In genomic region chr6:68639826-68640505, GRCh38 we compare ENCODE assay signal across 10 cellular contexts. TPM values are rescaled to one million over a fixed set of nuclear protein-coding genes. Genes with fewer than 3 reads are reported as not detected.
A peak's percentile ranks its signal among the peaks of the same experiment; 100 is the strongest.
DNase-seq lines count a peak whose midpoint lies in the region; ATAC-seq and TF ChIP-seq lines count a peak whose summit lies in the region.
"Had no signal": no experiment of that assay in that cellular context is flagged by ENCODE, and none has a peak within 500 bp of the region (broad histone marks: within the 10 kb centered on the region; RNA-seq: fewer than 3 reads in every experiment).

No MANE protein-coding gene starts in this region.

- H3K4me3 ChIP-seq in breast epithelium (peak overlapping the region in 2 of 3 donors; percentile 7 to 20), esophagus squamous epithelium (peak overlapping the region in 3 of 4 donors; percentile 20 to 44 (median 31)), mesodermal cell (ENCODE audit: extremely low read depth, insufficient read depth, low read length, poor library complexity, severe bottlenecking) (peak overlapping the region; percentile 6), aorta (ENCODE audit: low read length in 2 of 2) (peak overlapping the region; percentile 17 to 33)

- ATAC-seq in aorta (ENCODE audit: low FRiP score) (no peak), HG03095 (IDR thresholded peaks at IDR 0.05; ENCODE audit: unreplicated experiment) (no peak)
- ATAC-seq: naive thymus-derived CD4-positive, alpha-beta T cell had no signal

- H3K4me1 ChIP-seq in breast epithelium, result no peaks in the 10 kb centered on the region
- H3K4me1 ChIP-seq in esophagus squamous epithelium, result peaks cover 4 to 26% (median 8%) of the 10 kb centered on the region in 3 donors
- no peaks in the 10 kb centered on the region for H3K4me1 ChIP-seq in mesodermal cell (ENCODE audit: control insufficient read depth, insufficient read depth, low read length, poor library complexity, severe bottlenecking)
- peaks cover 0 to 3% of the 10 kb centered on the region in 2 donors for H3K4me1 ChIP-seq in aorta (ENCODE audit: control insufficient read depth in 1 of 2, insufficient read depth in 2 of 2, low read length in 2 of 2)

- TF ChIP-seq POLR2A in breast epithelium (IDR thresholded peaks at IDR 0.05) (no peak), esophagus squamous epithelium (IDR thresholded peaks at IDR 0.05) (no peak)

- intact Hi-C loops in breast epithelium (cut with DNase I; ENCODE audit: low total_unique reads) (no loop called here), MCF 10A (cut with micrococcal nuclease) (loop anchor here (5.0 kb wide), 1 partner anchor 1467 kb away; no protein-coding TSS in a partner anchor), esophagus squamous epithelium (cut with DNase I) (no loop called here), aorta (cut with DNase I) (loop anchor here (2.0 to 5.0 kb wide), 2 partner anchors 139 to 327 kb away; no protein-coding TSS in a partner anchor)

- H3K27ac ChIP-seq in breast epithelium (no peak overlapping the region), esophagus squamous epithelium (peak overlapping the region in 3 of 4 donors; percentile 10 to 42 (median 35)), mesodermal cell (ENCODE audit: low read depth, low read length, severe bottlenecking) (no peak overlapping the region), aorta (ENCODE audit: low read depth in 1 of 2, low read length in 2 of 2) (no peak overlapping the region)

- H3K36me3 ChIP-seq in breast epithelium (no peaks in the 10 kb centered on the region), esophagus squamous epithelium (no peaks in the 10 kb centered on the region), mesodermal cell (ENCODE audit: control insufficient read depth, insufficient read depth, low read length) (no peaks in the 10 kb centered on the region), aorta (ENCODE audit: control insufficient read depth in 1 of 2, insufficient read depth in 2 of 2, low read length in 1 of 2) (no peaks in the 10 kb centered on the region)

- H3K36me3 Mint-ChIP-seq in MCF 10A (ENCODE audit: insufficient read depth, unreplicated experiment), result no peaks in the 10 kb centered on the region

- CTCF ChIA-PET in MCF 10A (lab: Yijun Ruan, JAX), result interaction anchor here (0.6 to 1.3 kb wide), 6 partner anchors 12 to 1573 kb away, joined by 3 to 6 read pairs (median 4); no protein-coding TSS in a partner anchor

- no peaks in the 10 kb centered on the region for H3K9me3 Mint-ChIP-seq in MCF 10A (ENCODE audit: unreplicated experiment)

- H3K9me3 ChIP-seq in breast epithelium, result no peaks in the 10 kb centered on the region
- H3K9me3 ChIP-seq in esophagus squamous epithelium, result no peaks in the 10 kb centered on the region
- H3K9me3 ChIP-seq in mesodermal cell (ENCODE audit: control insufficient read depth, low read length), result no peaks in the 10 kb centered on the region
- no peaks in the 10 kb centered on the region for H3K9me3 ChIP-seq in aorta (ENCODE audit: control insufficient read depth, low read length)

- DNase-seq in breast epithelium (ENCODE audit: low spot score in 2 of 2) (no peak), MCF 10A (ENCODE audit: unreplicated experiment) (no peak), esophagus squamous epithelium (lab: John Stamatoyannopoulos, UW) (no peak), aorta (no peak), iPS-NIHi11 (ENCODE audit: low spot score) (no peak), NCI-H1092 (lab: John Stamatoyannopoulos, UW) (no peak)
- DNase-seq: naive thymus-derived CD4-positive, alpha-beta T cell; NCI-H2029 had no signal

- POLR2A ChIA-PET in MCF 10A (lab: Yijun Ruan, JAX), result no interaction called here

- BruUV-seq in MCF 10A (replicated peaks; lab: Mats Ljungman, UMichigan), result no TSS peak

- H3K27ac Mint-ChIP-seq in MCF 10A (ENCODE audit: low read depth, unreplicated experiment), result no peak overlapping the region
- H3K27ac Mint-ChIP-seq: naive thymus-derived CD4-positive, alpha-beta T cell had no signal

- TF ChIP-seq CTCF in breast epithelium (IDR thresholded peaks at IDR 0.05) (no peak), MCF 10A (IDR thresholded peaks at IDR 0.05; ENCODE audit: unreplicated experiment) (no peak), esophagus squamous epithelium (IDR thresholded peaks at IDR 0.05) (no peak)

- peaks cover 0 to 28% of the 10 kb centered on the region in 2 donors for H3K27me3 ChIP-seq in breast epithelium
- peaks cover 0 to 57% (median 2%) of the 10 kb centered on the region in 4 donors for H3K27me3 ChIP-seq in esophagus squamous epithelium
- H3K27me3 ChIP-seq in aorta (ENCODE audit: control insufficient read depth in 1 of 2, insufficient read depth in 2 of 2, low read length in 1 of 2), result no peaks in the 10 kb centered on the region

- H3K4me1 Mint-ChIP-seq in MCF 10A (ENCODE audit: insufficient read depth, unreplicated experiment), result peaks cover 5% of the 10 kb centered on the region

- H3K27me3 Mint-ChIP-seq in MCF 10A (ENCODE audit: insufficient read depth, unreplicated experiment), result peaks cover 99% of the 10 kb centered on the region

- no peak overlapping the region for H3K4me3 Mint-ChIP-seq in MCF 10A (ENCODE audit: unreplicated experiment)

- WGBS in esophagus squamous epithelium, 2 donors, result 7 to 27% methylated on average over 13 of the region's 13 CpGs
- WGBS in mesodermal cell (ENCODE audit: insufficient coverage in 2 of 2), 2 experiments, result 13 to 17% methylated on average over 6 to 7 of the region's 13 CpGs
- WGBS in aorta, 2 donors, result 19 to 25% methylated on average over 13 of the region's 13 CpGs

RNA-seq across cellular contexts. Expression of gene ADGRB3, which starts 4.9 kb away (rescaled TPM):
- total RNA-seq in breast epithelium (1 to 10 TPM; 1.1 to 2.3 (median 1.2) TPM), MCF 10A (2022) (not detected in 2 replicates), esophagus squamous epithelium (1 to 10 TPM in 1 of 4 donors, under 1 TPM in 3; 0.04 to 1.1 (median 0.32) TPM), aorta (1 to 10 TPM; 5.4 to 6.1 TPM)
- 1.4 TPM for polyA plus RNA-seq in mesodermal cell (2013, experiment 1 of 2)
- polyA plus RNA-seq in mesodermal cell (2013, experiment 2 of 2), result 1.2 TPM
- polyA plus RNA-seq in aorta, result 1 to 10 TPM in 1 of 2 donors, not detected in 1; 1.8 TPM
- total RNA-seq: naive thymus-derived CD4-positive, alpha-beta T cell had no signal
- polyA plus RNA-seq: naive thymus-derived CD4-positive, alpha-beta T cell had no signal

Comparison
In these comparisons a context has a peak if more than half of its experiments do, and no peak if none do; other contexts are left out.
1. intact Hi-C loops: an anchor here in MCF 10A (5.0 kb wide) and aorta (2.0 to 5.0 kb wide); none called in breast epithelium and esophagus squamous epithelium.
2. H3K27ac ChIP-seq: peak in esophagus squamous epithelium (3 of 4); none in breast epithelium (0 of 2), mesodermal cell (single experiment) and aorta (0 of 2).
3. Peak in every context shown above with its lines, with median percentiles within 50 percentile points of each other: H3K4me3 ChIP-seq.